13 cellular contexts compared by ENCODE assay signal in the genomic region with DNA sequence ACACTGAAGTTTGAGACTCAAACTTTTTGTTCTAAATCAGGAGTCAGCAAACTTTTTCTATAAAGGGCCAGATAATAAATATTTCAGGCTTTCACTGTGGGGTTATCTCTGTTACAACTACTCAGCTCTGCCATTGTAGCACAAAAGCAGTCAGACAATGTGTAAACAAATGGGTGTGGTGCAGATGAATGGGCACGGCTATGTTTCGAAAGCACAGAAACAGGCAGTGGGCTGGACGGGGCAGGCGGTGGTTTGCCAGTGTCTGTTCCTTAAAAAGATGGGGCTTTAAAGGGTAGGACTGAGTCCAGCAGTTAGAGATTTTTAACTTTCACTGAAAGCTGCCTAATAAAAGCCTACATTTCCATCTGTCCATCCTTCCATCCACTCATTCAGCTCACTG. TPM values are rescaled to one million over a fixed set of nuclear protein-coding genes. Genes with fewer than 3 reads are reported as not detected.
DNase-seq lines count a peak whose midpoint lies in the region; ATAC-seq and TF ChIP-seq lines count a peak whose summit lies in the region.
"Had no signal": no experiment of that assay in that cellular context is flagged by ENCODE, and none has a peak within 500 bp of the region (broad histone marks: within the 10 kb centered on the region; RNA-seq: fewer than 3 reads in every experiment).

No MANE protein-coding gene starts in this region.

- no peak overlapping the region for H3K4me3 Mint-ChIP-seq in chondrocyte (ENCODE audit: unreplicated experiment)
- H3K4me3 Mint-ChIP-seq: activated B cell treated with CpG ODN at 0.5 μM for 24 hours; activated T-cell treated with anti-CD3 and anti-CD28 coated beads, Interleukin-2, amount 50 U/mL, for 4 hours; H9; natural killer cell treated with Interleukin-12 subunit alpha and Interleukin-12 subunit beta and Interleukin-15 and Interleukin-18, amount 100 ng/mL, for 72 hours had no signal

- no peaks in the 10 kb centered on the region for H3K36me3 ChIP-seq in skeletal muscle satellite cell (ENCODE audit: insufficient read depth, low read length)

- peak overlapping the region; percentile 3 for H3K4me2 ChIP-seq in skeletal muscle satellite cell (ENCODE audit: low read length)

- peak overlapping the region; percentile 8 for H3K9ac ChIP-seq in skeletal muscle satellite cell (ENCODE audit: low read depth, low read length)

- no peaks in the 10 kb centered on the region for H3K9me3 Mint-ChIP-seq in chondrocyte (ENCODE audit: low read depth)
- H3K9me3 Mint-ChIP-seq: activated B cell treated with CpG ODN at 0.5 μM for 24 hours; activated T-cell treated with anti-CD3 and anti-CD28 coated beads, Interleukin-2, amount 50 U/mL, for 4 hours; H9; natural killer cell treated with Interleukin-12 subunit alpha and Interleukin-12 subunit beta and Interleukin-15 and Interleukin-18, amount 100 ng/mL, for 72 hours had no signal

- H3K4me1 ChIP-seq in skeletal muscle satellite cell (ENCODE audit: control insufficient read depth, insufficient read depth, low read length), result peaks cover 45% of the 10 kb centered on the region

- H3K27me3 ChIP-seq in skeletal muscle satellite cell (ENCODE audit: control insufficient read depth, insufficient read depth, low read length), result no peaks in the 10 kb centered on the region

- peaks cover 45% of the 10 kb centered on the region for H3K4me1 Mint-ChIP-seq in chondrocyte (ENCODE audit: low read depth)

- peaks cover 6% of the 10 kb centered on the region for H3K36me3 Mint-ChIP-seq in chondrocyte (ENCODE audit: low read depth)

- DNase-seq in ELR (ENCODE audit: low read depth) (peak; percentile 48), NOMO-1 (lab: John Stamatoyannopoulos, UW; ENCODE audit: unreplicated experiment in 2 of 2) (peak; percentile 66 to 77), fibroblast of peridontal ligament (ENCODE audit: extremely low read depth) (peak; percentile 37), chondrocyte (ENCODE audit: low spot score) (no peak), globus pallidus (ENCODE audit: low spot score) (no peak)
- DNase-seq: activated B cell treated with CpG ODN at 0.5 μM for 24 hours; activated T-cell treated with anti-CD3 and anti-CD28 coated beads, Interleukin-2, amount 50 U/mL, for 4 hours; H9; Karpas-422 had no signal

- no peak overlapping the region for H3K4me3 ChIP-seq in skeletal muscle satellite cell (ENCODE audit: low read length)
- H3K4me3 ChIP-seq: SK-N-MC had no signal

- no peak for ATAC-seq in GM18511 (IDR thresholded peaks at IDR 0.05; ENCODE audit: unreplicated experiment)
- ATAC-seq: activated T-cell treated with anti-CD3 and anti-CD28 coated beads, Interleukin-2, amount 50 U/mL, for 4 hours; natural killer cell treated with Interleukin-12 subunit alpha and Interleukin-12 subunit beta and Interleukin-15 and Interleukin-18, amount 100 ng/mL, for 72 hours had no signal

- no peaks in the 10 kb centered on the region for H3K27me3 Mint-ChIP-seq in chondrocyte (ENCODE audit: low read depth)
- H3K27me3 Mint-ChIP-seq: activated B cell treated with CpG ODN at 0.5 μM for 24 hours; natural killer cell treated with Interleukin-12 subunit alpha and Interleukin-12 subunit beta and Interleukin-15 and Interleukin-18, amount 100 ng/mL, for 72 hours had no signal

- no peak overlapping the region for H3K27ac Mint-ChIP-seq in chondrocyte (ENCODE audit: unreplicated experiment)
- H3K27ac Mint-ChIP-seq: activated B cell treated with CpG ODN at 0.5 μM for 24 hours; natural killer cell treated with Interleukin-12 subunit alpha and Interleukin-12 subunit beta and Interleukin-15 and Interleukin-18, amount 100 ng/mL, for 72 hours had no signal

- no peak for TF ChIP-seq CTCF in chondrocyte (IDR thresholded peaks at IDR 0.05)

- no peaks in the 10 kb centered on the region for H3K9me3 ChIP-seq in skeletal muscle satellite cell (replicated peaks; ENCODE audit: low read length)

RNA-seq across cellular contexts. Expression of a gene that starts 48.9 kb away (rescaled TPM):
- total RNA-seq in skeletal muscle satellite cell (2012; rRNA removed), result 64.4 and 70.6 TPM in 2 replicates
- total RNA-seq in chondrocyte, result 44.5 to 50.5 TPM (median 49.0 TPM) in 3 replicates

Comparison
In these comparisons a context has a peak if more than half of its experiments do, and no peak if none do; other contexts are left out.
1. DNase-seq: peak in ELR (single experiment), NOMO-1 (2 of 2) and fibroblast of peridontal ligament (single experiment); none in chondrocyte (single experiment) and globus pallidus (single experiment).